ENCODE assay signal across 10 cellular contexts in the genomic region with DNA sequence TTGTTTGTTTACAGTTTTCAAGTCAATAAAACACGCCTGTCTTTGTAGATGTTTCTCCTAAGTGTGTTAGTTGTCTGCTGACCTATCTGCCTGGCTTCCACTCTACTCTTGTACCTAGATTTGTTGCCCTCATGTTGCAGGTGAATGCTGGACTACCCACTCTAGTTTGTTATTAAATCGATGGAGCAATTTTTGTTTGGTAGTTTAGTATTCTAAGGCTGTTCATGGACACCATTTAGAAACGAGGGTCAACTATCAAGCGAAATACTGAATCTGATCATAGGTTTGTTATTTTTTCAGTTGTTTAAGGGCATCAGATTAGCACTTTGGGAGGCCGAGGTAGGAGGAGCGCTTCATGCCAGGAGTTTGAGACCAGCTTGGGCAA.
"Had no signal": no experiment of that assay in that cellular context is flagged by ENCODE, and none has a peak within 500 bp of the region (broad histone marks: within the 10 kb centered on the region; RNA-seq: fewer than 3 reads in every experiment).

No MANE protein-coding gene starts in this region.

- H3K27me3 Mint-ChIP-seq: activated B cell treated with CpG ODN at 0.5 μM for 24 hours, type B pancreatic cell had no signal

- FAIRE-seq: small intestine had no signal

- H3K27ac Mint-ChIP-seq: activated B cell treated with CpG ODN at 0.5 μM for 24 hours; activated CD4-positive, alpha-beta T cell treated with anti-CD3 and anti-CD28 coated beads, Interleukin-2, amount 10 ng/mL, durations not matched to agents 24 days and 14 days; type B pancreatic cell had no signal

- H3K9me3 Mint-ChIP-seq: activated B cell treated with CpG ODN at 0.5 μM for 24 hours; activated CD4-positive, alpha-beta T cell treated with anti-CD3 and anti-CD28 coated beads, Interleukin-2, amount 10 ng/mL, durations not matched to agents 24 days and 14 days; naive thymus-derived CD8-positive, alpha-beta T cell; type B pancreatic cell had no signal

- H3K4me1 ChIP-seq: lower lobe of right lung had no signal

- H3K4me1 Mint-ChIP-seq: activated B cell treated with CpG ODN at 0.5 μM for 24 hours; activated CD4-positive, alpha-beta T cell treated with anti-CD3 and anti-CD28 coated beads, Interleukin-2, amount 10 ng/mL, durations not matched to agents 24 days and 14 days; naive thymus-derived CD8-positive, alpha-beta T cell had no signal

- H3K4me3 Mint-ChIP-seq: activated B cell treated with CpG ODN at 0.5 μM for 24 hours; activated CD4-positive, alpha-beta T cell treated with anti-CD3 and anti-CD28 coated beads, Interleukin-2, amount 10 ng/mL, durations not matched to agents 24 days and 14 days; naive thymus-derived CD8-positive, alpha-beta T cell; type B pancreatic cell had no signal

- DNase-seq: activated B cell treated with CpG ODN at 0.5 μM for 24 hours; activated CD4-positive, alpha-beta T cell treated with anti-CD3 and anti-CD28 coated beads, Interleukin-2, amount 10 ng/mL, durations not matched to agents 24 days and 14 days; activated naive CD4-positive, alpha-beta T cell treated with anti-CD3 and anti-CD28 coated beads, Interleukin-2, amount 50 U/mL, for 16 hours; hippocampal formation; lower lobe of right lung; naive thymus-derived CD8-positive, alpha-beta T cell; small intestine had no signal

- H3K9me3 ChIP-seq: lower lobe of right lung, neutrophil had no signal

- H3K36me3 Mint-ChIP-seq: naive thymus-derived CD8-positive, alpha-beta T cell; type B pancreatic cell had no signal

- H3K27me3 ChIP-seq: neutrophil had no signal

- ATAC-seq: naive thymus-derived CD8-positive, alpha-beta T cell had no signal

- H3K27ac ChIP-seq: lower lobe of right lung, neutrophil, SK-N-MC had no signal

- H3K36me3 ChIP-seq: lower lobe of right lung, neutrophil had no signal

- H3K4me3 ChIP-seq: lower lobe of right lung, SK-N-MC had no signal
